ENCODE assay signal across 11 cellular contexts in genomic region chr11:124919836-124920755, GRCh38. TPM values are rescaled to one million over a fixed set of nuclear protein-coding genes. Genes with fewer than 3 reads are reported as not detected.
DNase-seq lines count a peak whose midpoint lies in the region; FAIRE-seq and TF ChIP-seq lines count a peak whose summit lies in the region.
"Had no signal": no experiment of that assay in that cellular context is flagged by ENCODE, and none has a peak within 500 bp of the region (broad histone marks: within the 10 kb centered on the region; RNA-seq: fewer than 3 reads in every experiment).

No MANE protein-coding gene starts in this region.

- FAIRE-seq in astrocyte (lab: Jason Lieb, UNC): no peak

- peak overlapping the region; percentile 80 for H2AFZ ChIP-seq in astrocyte (ENCODE audit: low read depth, low read length)

- H3K9ac ChIP-seq in astrocyte (ENCODE audit: low read length): peak overlapping the region; percentile 70

- H3K9me3 Mint-ChIP-seq in activated CD4-positive, alpha-beta T cell treated with anti-CD3 and anti-CD28 coated beads, Interleukin-2, amount 10 ng/mL, durations not matched to agents 7 days and 5 days: no peaks in the 10 kb centered on the region
- peaks cover 12% of the 10 kb centered on the region for H3K9me3 Mint-ChIP-seq in astrocyte (ENCODE audit: unreplicated experiment)
- H3K9me3 Mint-ChIP-seq: T-helper 1 cell treated with Interleukin-12 subunit alpha and Interleukin-12 subunit beta and Interleukin-4 antibody, amounts not matched to agents 30 μg/mL and 1 μg/mL, for 36 hours had no signal

- H3K4me3 Mint-ChIP-seq in activated CD4-positive, alpha-beta T cell treated with anti-CD3 and anti-CD28 coated beads, Interleukin-2, amount 10 ng/mL, durations not matched to agents 7 days and 5 days: no peak overlapping the region
- H3K4me3 Mint-ChIP-seq in astrocyte (ENCODE audit: unreplicated experiment): peak overlapping the region; percentile 75

- DNase-seq in activated CD4-positive, alpha-beta T cell treated with anti-CD3 and anti-CD28 coated beads, Interleukin-2, amount 10 ng/mL, durations not matched to agents 7 days and 5 days: no peak
- no peak for DNase-seq in activated CD4-positive, alpha-beta T cell treated with anti-CD3 and anti-CD28 coated beads, Interleukin-2, amount 50 U/mL, for 48 hours
- no peak for DNase-seq in astrocyte (ENCODE audit: low read depth)
- peak; percentile 63 for DNase-seq in medulla oblongata (ENCODE audit: extremely low spot score)
- DNase-seq in substantia nigra (lab: John Stamatoyannopoulos, UW): peak in 4 of 49 donors; percentile 25 to 44 (median 33)
- DNase-seq in GDM1 (lab: John Stamatoyannopoulos, UW): no peak
- no peak for DNase-seq in NCI-H187 treated with DMSO at 0.1 percent for 48 hours (lab: John Stamatoyannopoulos, UW)
- DNase-seq in SHP77 treated with DMSO at 0.1 percent for 48 hours (lab: John Stamatoyannopoulos, UW): no peak
- DNase-seq: ACHN, Karpas-422 had no signal

- no peaks in the 10 kb centered on the region for H3K79me2 ChIP-seq in astrocyte (ENCODE audit: insufficient read depth, low read length)

- no peaks in the 10 kb centered on the region for H4K20me1 ChIP-seq in astrocyte (ENCODE audit: insufficient read depth, low read length)

- no peaks in the 10 kb centered on the region for H3K36me3 Mint-ChIP-seq in activated CD4-positive, alpha-beta T cell treated with anti-CD3 and anti-CD28 coated beads, Interleukin-2, amount 10 ng/mL, durations not matched to agents 7 days and 5 days (ENCODE audit: low read depth)
- no peaks in the 10 kb centered on the region for H3K36me3 Mint-ChIP-seq in astrocyte (ENCODE audit: low read depth, unreplicated experiment)

- peaks cover 8% of the 10 kb centered on the region for H3K4me1 ChIP-seq in astrocyte (ENCODE audit: insufficient read depth, low read length)

- H3K9me3 ChIP-seq in astrocyte (ENCODE audit: insufficient read depth, low read depth, low read length): no peaks in the 10 kb centered on the region

- H3K27ac Mint-ChIP-seq in activated CD4-positive, alpha-beta T cell treated with anti-CD3 and anti-CD28 coated beads, Interleukin-2, amount 10 ng/mL, durations not matched to agents 7 days and 5 days: peak overlapping the region; percentile 65
- peak overlapping the region; percentile 81 for H3K27ac Mint-ChIP-seq in astrocyte (ENCODE audit: unreplicated experiment)
- H3K27ac Mint-ChIP-seq: T-helper 1 cell treated with Interleukin-12 subunit alpha and Interleukin-12 subunit beta and Interleukin-4 antibody, amounts not matched to agents 30 μg/mL and 1 μg/mL, for 36 hours had no signal

- H3K27me3 ChIP-seq in astrocyte (ENCODE audit: insufficient read depth, low read length): no peaks in the 10 kb centered on the region

- H3K27me3 Mint-ChIP-seq in activated CD4-positive, alpha-beta T cell treated with anti-CD3 and anti-CD28 coated beads, Interleukin-2, amount 10 ng/mL, durations not matched to agents 7 days and 5 days: peaks cover 7% of the 10 kb centered on the region
- H3K27me3 Mint-ChIP-seq in astrocyte (ENCODE audit: low read depth, unreplicated experiment): peaks cover 21% of the 10 kb centered on the region

- CTCF ChIA-PET in activated CD4-positive, alpha-beta T cell treated with anti-CD3 and anti-CD28 coated beads, Interleukin-2, amount 10 ng/mL, durations not matched to agents 7 days and 5 days (lab: Charles Lee): interaction anchor here (1.2 to 1.6 kb wide), 5 partner anchors 8 to 220 kb away, joined by 3 to 4 read pairs (median 4); partner anchors contain the start of gene CCDC15

- POLR2A ChIA-PET in activated CD4-positive, alpha-beta T cell treated with anti-CD3 and anti-CD28 coated beads, Interleukin-2, amount 10 ng/mL, durations not matched to agents 7 days and 5 days (lab: Charles Lee): interaction anchor here (0.5 kb wide), 1 partner anchor 227 kb away, joined by 3 read pairs; no protein-coding TSS in a partner anchor

- peak overlapping the region; percentile 81 for H3K4me2 ChIP-seq in astrocyte (ENCODE audit: low read length)

- H3K4me1 Mint-ChIP-seq in activated CD4-positive, alpha-beta T cell treated with anti-CD3 and anti-CD28 coated beads, Interleukin-2, amount 10 ng/mL, durations not matched to agents 7 days and 5 days: peaks cover 28% of the 10 kb centered on the region
- peaks cover 12% of the 10 kb centered on the region for H3K4me1 Mint-ChIP-seq in astrocyte (ENCODE audit: low read depth, unreplicated experiment)

- H3K4me3 ChIP-seq in astrocyte (ENCODE audit: insufficient read depth, low read depth, low read length): peak overlapping the region; percentile 47

- no peaks in the 10 kb centered on the region for H3K36me3 ChIP-seq in astrocyte (ENCODE audit: insufficient read depth, low read length)

- H3K27ac ChIP-seq in astrocyte (ENCODE audit: low read depth, low read length) (no peak overlapping the region), substantia nigra (ENCODE audit: low read depth, low read length, poor library complexity, severe bottlenecking) (peak overlapping the region; percentile 99)

- TF ChIP-seq CTCF in astrocyte (IDR thresholded peaks at IDR 0.05; ENCODE audit: insufficient read depth, low read depth, low read length): no peak

RNA-seq across cellular contexts. Expression of gene HEPN1, which starts 1.0 kb away (rescaled TPM):
- not detected for total RNA-seq in activated CD4-positive, alpha-beta T cell treated with anti-CD3 and anti-CD28 coated beads, Interleukin-2, amount 10 ng/mL, durations not matched to agents 7 days and 5 days
- total RNA-seq in astrocyte: not detected in 2 replicates

RNA-seq across cellular contexts. Expression of gene HEPACAM, which starts 15.8 kb away (rescaled TPM):
- not detected for total RNA-seq in activated CD4-positive, alpha-beta T cell treated with anti-CD3 and anti-CD28 coated beads, Interleukin-2, amount 10 ng/mL, durations not matched to agents 7 days and 5 days
- 0.19 TPM in 1 of 2 replicates, not detected in the other for total RNA-seq in astrocyte

RNA-seq across cellular contexts. Expression of gene ROBO4, which starts 22.4 kb away (rescaled TPM):
- total RNA-seq in activated CD4-positive, alpha-beta T cell treated with anti-CD3 and anti-CD28 coated beads, Interleukin-2, amount 10 ng/mL, durations not matched to agents 7 days and 5 days: not detected
- total RNA-seq in astrocyte: 0.25 TPM in 1 of 2 replicates, not detected in the other

RNA-seq across cellular contexts. Expression of gene CCDC15, which starts 33.9 kb away (rescaled TPM):
- total RNA-seq in activated CD4-positive, alpha-beta T cell treated with anti-CD3 and anti-CD28 coated beads, Interleukin-2, amount 10 ng/mL, durations not matched to agents 7 days and 5 days: 1 to 10 TPM; 7.3 to 9.0 TPM
- 0.75 and 1.0 TPM in 2 replicates for total RNA-seq in astrocyte

RNA-seq across cellular contexts. Expression of gene ROBO3, which starts 54.9 kb away (rescaled TPM):
- 10 to 100 TPM; 12.0 to 12.1 TPM for total RNA-seq in activated CD4-positive, alpha-beta T cell treated with anti-CD3 and anti-CD28 coated beads, Interleukin-2, amount 10 ng/mL, durations not matched to agents 7 days and 5 days
- 12.9 and 14.5 TPM in 2 replicates for total RNA-seq in astrocyte
